8 cellular contexts compared by ENCODE assay signal in genomic region chr16:74936902-74937560, GRCh38. TPM values are rescaled to one million over a fixed set of nuclear protein-coding genes. Genes with fewer than 3 reads are reported as not detected.
DNase-seq lines count a peak whose midpoint lies in the region; ATAC-seq and TF ChIP-seq lines count a peak whose summit lies in the region.

No MANE protein-coding gene starts in this region.

- no peaks in the 10 kb centered on the region for H3K9me3 Mint-ChIP-seq in activated naive CD4-positive, alpha-beta T cell treated with anti-CD3 and anti-CD28 coated beads, Interleukin-2, amount 50 U/mL, for 72 hours
- no peaks in the 10 kb centered on the region for H3K9me3 Mint-ChIP-seq in type B pancreatic cell

- peak overlapping the region; percentile 28 to 70 for H3K27ac Mint-ChIP-seq in activated naive CD4-positive, alpha-beta T cell treated with anti-CD3 and anti-CD28 coated beads, Interleukin-2, amount 50 U/mL, for 72 hours
- H3K27ac Mint-ChIP-seq in type B pancreatic cell = no peak overlapping the region

- ATAC-seq in activated naive CD4-positive, alpha-beta T cell treated with anti-CD3 and anti-CD28 coated beads, Interleukin-2, amount 50 U/mL, for 72 hours = peak; percentile 87 to 96
- ATAC-seq in HG02943 (IDR thresholded peaks at IDR 0.05; ENCODE audit: low read depth, unreplicated experiment) = peak; percentile 92

- H3K27me3 Mint-ChIP-seq in type B pancreatic cell = no peaks in the 10 kb centered on the region

- no peaks in the 10 kb centered on the region for H3K4me1 Mint-ChIP-seq in type B pancreatic cell (ENCODE audit: unreplicated experiment)

- H3K4me3 Mint-ChIP-seq in type B pancreatic cell = no peak overlapping the region

- DNase-seq in activated naive CD4-positive, alpha-beta T cell treated with anti-CD3 and anti-CD28 coated beads, Interleukin-2, amount 50 U/mL, for 72 hours (ENCODE audit: low spot score in 2 of 2) = peak in 1 of 2 donors; percentile 38
- DNase-seq in activated naive CD4-positive, alpha-beta T cell treated with Interleukin-2 at 50 U/mL for 16 hours = no peak
- DNase-seq in SW480 (ENCODE audit: low spot score) = peak; percentile 29
- peak; percentile 2 to 10 for DNase-seq in lung microvascular endothelial cell (ENCODE audit: low read depth in 2 of 2)
- no peak for DNase-seq in type B pancreatic cell (ENCODE audit: extremely low spot score, unreplicated experiment)
- no peak for DNase-seq in C1 segment of cervical spinal cord (lab: John Stamatoyannopoulos, UW)
- DNase-seq in effector CD8-positive, alpha-beta T cell (lab: John Stamatoyannopoulos, UW) = no peak

- H3K36me3 Mint-ChIP-seq in activated naive CD4-positive, alpha-beta T cell treated with anti-CD3 and anti-CD28 coated beads, Interleukin-2, amount 50 U/mL, for 72 hours = peaks cover 11 to 20% of the 10 kb centered on the region in 2 donors
- peaks cover 18% of the 10 kb centered on the region for H3K36me3 Mint-ChIP-seq in type B pancreatic cell

- TF ChIP-seq CTCF in type B pancreatic cell (conservative IDR thresholded peaks at IDR 0.05) = no peak

RNA-seq across cellular contexts. Expression of gene WDR59, which starts 47.9 kb away (rescaled TPM):
- total RNA-seq in activated naive CD4-positive, alpha-beta T cell treated with anti-CD3 and anti-CD28 coated beads, Interleukin-2, amount 50 U/mL, for 72 hours = 100 to 1,000 TPM in 1 of 2 donors, 10 to 100 TPM in 1; 75.8 to 110 TPM
- 10.0 and 11.5 TPM in 2 replicates for total RNA-seq in lung microvascular endothelial cell
- 85.9 and 88.9 TPM in 2 replicates for total RNA-seq in type B pancreatic cell (ENCODE audit: low replicate concordance)

Comparison
In these comparisons a context has a peak if more than half of its experiments do, and no peak if none do; other contexts are left out.
1. DNase-seq: peak in SW480 (single experiment) and lung microvascular endothelial cell (2 of 2); none in activated naive CD4-positive, alpha-beta T cell treated with Interleukin-2 at 50 U/mL for 16 hours (single experiment), type B pancreatic cell (single experiment), C1 segment of cervical spinal cord (0 of 14) and effector CD8-positive, alpha-beta T cell (single experiment).